9 cellular contexts compared by ENCODE assay signal in genomic region chr22:29301716-29302401, GRCh38. TPM values are rescaled to one million over a fixed set of nuclear protein-coding genes. Genes with fewer than 3 reads are reported as not detected.
DNase-seq lines count a peak whose midpoint lies in the region; ATAC-seq, FAIRE-seq and TF ChIP-seq lines count a peak whose summit lies in the region.
"Had no signal": no experiment of that assay in that cellular context is flagged by ENCODE, and none has a peak within 500 bp of the region (broad histone marks: within the 10 kb centered on the region; RNA-seq: fewer than 3 reads in every experiment).

No MANE protein-coding gene starts in this region.

- no TSS peak for BruUV-seq in HepG2 (replicated peaks; lab: Mats Ljungman, UMichigan)

- POLR2A ChIA-PET in HepG2 (lab: Yijun Ruan, JAX), result interaction anchor here (1.0 kb wide), 1 partner anchor 41 kb away, joined by 4 read pairs; no protein-coding TSS in a partner anchor

- no peak overlapping the region for H3K4me3 ChIP-seq in HepG2 (replicated peaks in 1 of 3; ENCODE audit: insufficient read depth in 1 of 3, low read depth in 2 of 3, low read length in 3 of 3)
- no peak overlapping the region for H3K4me3 ChIP-seq in right lobe of liver
- H3K4me3 ChIP-seq in body of pancreas, result no peak overlapping the region
- H3K4me3 ChIP-seq in tibial artery, result no peak overlapping the region
- H3K4me3 ChIP-seq: smooth muscle cell had no signal

- TF ChIP-seq CTCF in HepG2 (CRISPR knock-in tag; IDR thresholded peaks at IDR 0.05) (no peak), right lobe of liver (IDR thresholded peaks at IDR 0.05) (no peak), body of pancreas (IDR thresholded peaks at IDR 0.05) (no peak), tibial artery (IDR thresholded peaks at IDR 0.05) (no peak)

- ATAC-seq in HepG2 (peak; percentile 6), right lobe of liver (no peak), body of pancreas (no peak), HG03439 (IDR thresholded peaks at IDR 0.05; ENCODE audit: unreplicated experiment) (no peak)

- CTCF ChIA-PET in HepG2 (lab: Yijun Ruan, JAX; ENCODE audit: low intra/inter-chr PET ratio, low total read pairs), result no interaction called here

- H4K20me1 ChIP-seq in HepG2 (ENCODE audit: insufficient read depth, low read length), result 0 out of 2 replicates have a peak, but pooled peaks cover 9% of the 10 kb centered on the region

- intact Hi-C loops in HepG2 (cut with micrococcal nuclease; ENCODE audit: unreplicated experiment), result no loop called here
- intact Hi-C loops in right lobe of liver (cut with DNase I), result loop anchor here (5.0 to 10.0 kb wide), 2 partner anchors 53 to 55 kb away; no protein-coding TSS in a partner anchor
- intact Hi-C loops in body of pancreas (cut with DNase I), result no loop called here
- intact Hi-C loops in tibial artery (cut with DNase I; ENCODE audit: low total_unique reads), result no loop called here

- H3K79me2 ChIP-seq in HepG2 (ENCODE audit: insufficient read depth, low read length), result no peaks in the 10 kb centered on the region

- H2AFZ ChIP-seq in HepG2 (ENCODE audit: low read length), result no peak overlapping the region

- no peak for TF ChIP-seq POLR2A in HepG2 (IDR thresholded peaks at IDR 0.05; ENCODE audit: insufficient read depth in 1 of 2, low read depth in 2 of 2, low read length in 2 of 2)
- TF ChIP-seq POLR2A in right lobe of liver (IDR thresholded peaks at IDR 0.05), result no peak
- no peak for TF ChIP-seq POLR2A in body of pancreas (IDR thresholded peaks at IDR 0.05)

- no peaks in the 10 kb centered on the region for H3K27me3 ChIP-seq in HepG2 (ENCODE audit: control insufficient read depth in 1 of 2, insufficient read depth in 2 of 2, low read length in 2 of 2)
- no peaks in the 10 kb centered on the region for H3K27me3 ChIP-seq in right lobe of liver
- no peaks in the 10 kb centered on the region for H3K27me3 ChIP-seq in body of pancreas
- no peaks in the 10 kb centered on the region for H3K27me3 ChIP-seq in tibial artery

- TF ChIP-seq EP300 in HepG2 (IDR thresholded peaks at IDR 0.05; ENCODE audit: low read depth in 2 of 2, low read length in 2 of 2) (no peak), HepG2 (CRISPR knock-in tag; IDR thresholded peaks at IDR 0.05; ENCODE audit: borderline replicate concordance) (no peak)

- H3K36me3 ChIP-seq in HepG2 (replicated peaks in 1 of 2; ENCODE audit: control insufficient read depth in 1 of 2, insufficient read depth in 2 of 2, low read length in 2 of 2), result peaks cover 22 to 28% of the 10 kb centered on the region in 2 experiments
- H3K36me3 ChIP-seq in right lobe of liver, result peaks cover 12 to 43% (median 27%) of the 10 kb centered on the region in 4 donors
- peaks cover 24 to 26% of the 10 kb centered on the region in 2 donors for H3K36me3 ChIP-seq in body of pancreas (replicated peaks in 1 of 2; ENCODE audit: insufficient read depth in 1 of 2, low read depth in 2 of 2)
- H3K36me3 ChIP-seq in tibial artery, result peaks cover 38 to 46% (median 42%) of the 10 kb centered on the region in 3 donors

- H3K4me2 ChIP-seq in HepG2 (ENCODE audit: low read depth, low read length), result no peak overlapping the region
- H3K4me2 ChIP-seq: smooth muscle cell had no signal

- H3K9me3 ChIP-seq in HepG2 (ENCODE audit: low read length), result no peaks in the 10 kb centered on the region
- no peaks in the 10 kb centered on the region for H3K9me3 ChIP-seq in right lobe of liver
- no peaks in the 10 kb centered on the region for H3K9me3 ChIP-seq in body of pancreas
- H3K9me3 ChIP-seq in tibial artery, result no peaks in the 10 kb centered on the region

- in situ Hi-C loops in HepG2 (cut with HindIII; ENCODE audit: extremely low pct_ligation_motif_present, low pct_unique_long_range_greater_than_20kb), result no loop called here

- H3K9ac ChIP-seq in HepG2 (ENCODE audit: insufficient read depth, low read depth, low read length), result no peak overlapping the region

- no peak for TF ChIP-seq RAD21 in HepG2 (CRISPR knock-in tag; IDR thresholded peaks at IDR 0.05)

- 94% methylated on average over 16 of the region's 17 CpGs for WGBS in HepG2 (ENCODE audit: low lambda C conversion rate)
- 60% methylated on average over 1 of the region's 17 CpGs for WGBS in right lobe of liver (ENCODE audit: insufficient coverage, low coverage, low lambda C conversion rate, missing lambda C conversion rate)
- WGBS in body of pancreas, 2 donors, result 64 to 82% methylated on average over 13 to 17 of the region's 17 CpGs

- DNase-seq in HepG2 (ENCODE audit: low spot score) (no peak), right lobe of liver (no peak), body of pancreas (no peak), tibial artery (no peak), hypothalamus (lab: John Stamatoyannopoulos, UW) (no peak)
- DNase-seq: CD4-positive, alpha-beta memory T cell; naive B cell had no signal

- H3K4me1 ChIP-seq in HepG2 (ENCODE audit: insufficient read depth, low read length) (peaks cover 28% of the 10 kb centered on the region), right lobe of liver (peaks cover 0 to 20% (median 7%) of the 10 kb centered on the region in 4 donors), body of pancreas (peaks cover 25% of the 10 kb centered on the region), tibial artery (peaks cover 0 to 21% (median 15%) of the 10 kb centered on the region in 4 donors)

- H3K27ac ChIP-seq in HepG2 (ENCODE audit: extremely low read length, insufficient read depth, low read length) (no peak overlapping the region), right lobe of liver (peak overlapping the region in 1 of 3 donors; percentile 77), body of pancreas (peak overlapping the region in 3 of 4 donors; percentile 25 to 63 (median 57)), tibial artery (peak overlapping the region; percentile 0 to 42)

- no peak for FAIRE-seq in HepG2 (lab: Jason Lieb, UNC)

RNA-seq across cellular contexts. Expression of gene GAS2L1, which starts 4.6 kb away (rescaled TPM):
- total RNA-seq in HepG2 (2016; rRNA removed; fragmentation: Illumina TruSeq; extraction: Trizol) (2.6 and 3.3 TPM in 2 replicates), right lobe of liver (10 to 100 TPM in 4 of 6 experiments, 1 to 10 TPM in 2; 8.9 to 15.8 (median 11.5) TPM), body of pancreas (10 to 100 TPM; 15.8 to 19.2 TPM)
- total RNA-seq in HepG2 (2016; cell fraction: cytosol; rRNA removed; fragmentation: Illumina TruSeq; extraction: Trizol; ENCODE audit: low read depth), result 3.1 TPM in 2 replicates
- total RNA-seq in HepG2 (2016; cell fraction: insoluble cytoplasmic fraction; rRNA removed; fragmentation: Illumina TruSeq; extraction: Trizol), result 1.9 and 3.4 TPM in 2 replicates
- 6.6 and 6.7 TPM in 2 replicates for total RNA-seq in HepG2 (2016; cell fraction: membrane; rRNA removed; fragmentation: Illumina TruSeq; extraction: Trizol)
- 2.1 and 2.7 TPM in 2 replicates for total RNA-seq in HepG2 (2016; cell fraction: nucleus; rRNA removed; fragmentation: Illumina TruSeq; extraction: Trizol)
- 1.8 and 2.2 TPM in 2 replicates for polyA plus RNA-seq in HepG2 (2011; rRNA removed)
- polyA plus RNA-seq in HepG2 (2011; cell fraction: cytosol; rRNA removed), result 1.8 and 3.2 TPM in 2 replicates
- polyA plus RNA-seq in HepG2 (2011; cell fraction: nucleus; rRNA removed), result 6.0 and 8.0 TPM in 2 replicates
- 0.98 and 1.3 TPM in 2 replicates for polyA plus RNA-seq in HepG2 (2012)
- polyA plus RNA-seq in HepG2 (2016; cell fraction: cytosol; fragmentation: Illumina TruSeq; extraction: Trizol; ENCODE audit: low read depth), result 4.1 and 4.7 TPM in 2 replicates
- 3.4 and 4.4 TPM in 2 replicates for polyA plus RNA-seq in HepG2 (2016; cell fraction: insoluble cytoplasmic fraction; fragmentation: Illumina TruSeq; extraction: Trizol; ENCODE audit: low read depth)
- 7.9 and 8.8 TPM in 2 replicates for polyA plus RNA-seq in HepG2 (2016; cell fraction: membrane; fragmentation: Illumina TruSeq; extraction: Trizol; ENCODE audit: low read depth)
- 5.9 and 7.0 TPM in 2 replicates for polyA plus RNA-seq in HepG2 (2016; cell fraction: nucleus; fragmentation: Illumina TruSeq; extraction: Trizol; ENCODE audit: insufficient read depth, low read depth)
- polyA minus RNA-seq in HepG2 (2011; rRNA and poly(A)+ RNA removed; ENCODE audit: low replicate concordance), result 2.7 and 10.4 TPM in 2 replicates
- polyA minus RNA-seq in HepG2 (2011; cell fraction: cytosol; rRNA and poly(A)+ RNA removed), result 1.5 and 1.6 TPM in 2 replicates
- 1.9 and 3.5 TPM in 2 replicates for polyA minus RNA-seq in HepG2 (2011; cell fraction: nucleus; rRNA and poly(A)+ RNA removed)

RNA-seq across cellular contexts. Expression of gene RASL10A, which starts 13.6 kb away (rescaled TPM):
- total RNA-seq in HepG2 (2016; rRNA removed; fragmentation: Illumina TruSeq; extraction: Trizol) (0.22 TPM in 1 of 2 replicates, not detected in the other), right lobe of liver (1 to 10 TPM in 3 of 6 experiments, under 1 TPM in 3; 0.32 to 1.2 (median 0.87) TPM), body of pancreas (under 1 TPM in 1 of 2 donors, not detected in 1; 0.78 TPM)
- not detected in 2 replicates for total RNA-seq in HepG2 (2016; cell fraction: cytosol; rRNA removed; fragmentation: Illumina TruSeq; extraction: Trizol; ENCODE audit: low read depth)
- total RNA-seq in HepG2 (2016; cell fraction: insoluble cytoplasmic fraction; rRNA removed; fragmentation: Illumina TruSeq; extraction: Trizol), result not detected in 2 replicates
- not detected in 2 replicates for total RNA-seq in HepG2 (2016; cell fraction: membrane; rRNA removed; fragmentation: Illumina TruSeq; extraction: Trizol)
- not detected in 2 replicates for total RNA-seq in HepG2 (2016; cell fraction: nucleus; rRNA removed; fragmentation: Illumina TruSeq; extraction: Trizol)
- 0.05 and 0.08 TPM in 2 replicates for polyA plus RNA-seq in HepG2 (2011; rRNA removed)
- polyA plus RNA-seq in HepG2 (2011; cell fraction: cytosol; rRNA removed), result 0.08 and 0.17 TPM in 2 replicates
- 0.40 and 1.6 TPM in 2 replicates for polyA plus RNA-seq in HepG2 (2011; cell fraction: nucleus; rRNA removed)
- polyA plus RNA-seq in HepG2 (2012), result not detected in 2 replicates
- not detected in 2 replicates for polyA plus RNA-seq in HepG2 (2016; cell fraction: cytosol; fragmentation: Illumina TruSeq; extraction: Trizol; ENCODE audit: low read depth)
- polyA plus RNA-seq in HepG2 (2016; cell fraction: insoluble cytoplasmic fraction; fragmentation: Illumina TruSeq; extraction: Trizol; ENCODE audit: low read depth), result not detected in 2 replicates
- not detected in 2 replicates for polyA plus RNA-seq in HepG2 (2016; cell fraction: membrane; fragmentation: Illumina TruSeq; extraction: Trizol; ENCODE audit: low read depth)
- polyA plus RNA-seq in HepG2 (2016; cell fraction: nucleus; fragmentation: Illumina TruSeq; extraction: Trizol; ENCODE audit: insufficient read depth, low read depth), result 1.5 TPM in 1 of 2 replicates, not detected in the other
- polyA minus RNA-seq in HepG2 (2011; rRNA and poly(A)+ RNA removed; ENCODE audit: low replicate concordance), result 0.09 TPM in 1 of 2 replicates, not detected in the other
- not detected in 2 replicates for polyA minus RNA-seq in HepG2 (2011; cell fraction: cytosol; rRNA and poly(A)+ RNA removed)
- polyA minus RNA-seq in HepG2 (2011; cell fraction: nucleus; rRNA and poly(A)+ RNA removed), result not detected in 2 replicates
- total RNA-seq: smooth muscle cell had no signal
- polyA plus RNA-seq: CD4-positive, alpha-beta memory T cell; smooth muscle cell had no signal

RNA-seq across cellular contexts. Expression of gene EWSR1, which starts 33.8 kb away (rescaled TPM):
- total RNA-seq in HepG2 (2016; rRNA removed; fragmentation: Illumina TruSeq; extraction: Trizol) (167 and 211 TPM in 2 replicates), right lobe of liver (100 to 1,000 TPM in 3 of 6 experiments, 10 to 100 TPM in 3; 75.0 to 112 (median 98.2) TPM), body of pancreas (100 to 1,000 TPM; 142 to 175 TPM)
- 28.9 and 32.2 TPM in 2 replicates for total RNA-seq in HepG2 (2016; cell fraction: cytosol; rRNA removed; fragmentation: Illumina TruSeq; extraction: Trizol; ENCODE audit: low read depth)
- total RNA-seq in HepG2 (2016; cell fraction: insoluble cytoplasmic fraction; rRNA removed; fragmentation: Illumina TruSeq; extraction: Trizol), result 146 and 211 TPM in 2 replicates
- total RNA-seq in HepG2 (2016; cell fraction: membrane; rRNA removed; fragmentation: Illumina TruSeq; extraction: Trizol), result 47.2 and 49.1 TPM in 2 replicates
- total RNA-seq in HepG2 (2016; cell fraction: nucleus; rRNA removed; fragmentation: Illumina TruSeq; extraction: Trizol), result 216 and 251 TPM in 2 replicates
- polyA plus RNA-seq in HepG2 (2011; rRNA removed), result 326 and 401 TPM in 2 replicates
- 202 and 208 TPM in 2 replicates for polyA plus RNA-seq in HepG2 (2011; cell fraction: cytosol; rRNA removed)
- 687 and 755 TPM in 2 replicates for polyA plus RNA-seq in HepG2 (2011; cell fraction: nucleus; rRNA removed)
- polyA plus RNA-seq in HepG2 (2012), result 138 and 189 TPM in 2 replicates
- 22.8 and 25.5 TPM in 2 replicates for polyA plus RNA-seq in HepG2 (2016; cell fraction: cytosol; fragmentation: Illumina TruSeq; extraction: Trizol; ENCODE audit: low read depth)
- 183 and 203 TPM in 2 replicates for polyA plus RNA-seq in HepG2 (2016; cell fraction: insoluble cytoplasmic fraction; fragmentation: Illumina TruSeq; extraction: Trizol; ENCODE audit: low read depth)
- 29.2 and 38.3 TPM in 2 replicates for polyA plus RNA-seq in HepG2 (2016; cell fraction: membrane; fragmentation: Illumina TruSeq; extraction: Trizol; ENCODE audit: low read depth)
- polyA plus RNA-seq in HepG2 (2016; cell fraction: nucleus; fragmentation: Illumina TruSeq; extraction: Trizol; ENCODE audit: insufficient read depth, low read depth), result 477 and 502 TPM in 2 replicates
- 381 and 574 TPM in 2 replicates for polyA minus RNA-seq in HepG2 (2011; rRNA and poly(A)+ RNA removed; ENCODE audit: low replicate concordance)
- 103 and 111 TPM in 2 replicates for polyA minus RNA-seq in HepG2 (2011; cell fraction: cytosol; rRNA and poly(A)+ RNA removed)
- 302 and 303 TPM in 2 replicates for polyA minus RNA-seq in HepG2 (2011; cell fraction: nucleus; rRNA and poly(A)+ RNA removed)

RNA-seq across cellular contexts. Expression of gene RHBDD3, which starts 34.1 kb away (rescaled TPM):
- 12.6 and 26.7 TPM in 2 replicates for total RNA-seq in HepG2 (2016; rRNA removed; fragmentation: Illumina TruSeq; extraction: Trizol)
- 8.3 and 9.2 TPM in 2 replicates for total RNA-seq in HepG2 (2016; cell fraction: cytosol; rRNA removed; fragmentation: Illumina TruSeq; extraction: Trizol; ENCODE audit: low read depth)
- total RNA-seq in HepG2 (2016; cell fraction: insoluble cytoplasmic fraction; rRNA removed; fragmentation: Illumina TruSeq; extraction: Trizol), result 12.3 and 26.7 TPM in 2 replicates
- 16.9 and 21.6 TPM in 2 replicates for total RNA-seq in HepG2 (2016; cell fraction: membrane; rRNA removed; fragmentation: Illumina TruSeq; extraction: Trizol)
- 24.7 and 26.9 TPM in 2 replicates for total RNA-seq in HepG2 (2016; cell fraction: nucleus; rRNA removed; fragmentation: Illumina TruSeq; extraction: Trizol)
- polyA plus RNA-seq in HepG2 (2011; rRNA removed), result 12.1 and 21.0 TPM in 2 replicates
- 10.6 and 17.9 TPM in 2 replicates for polyA plus RNA-seq in HepG2 (2011; cell fraction: cytosol; rRNA removed)
- 38.6 and 38.8 TPM in 2 replicates for polyA plus RNA-seq in HepG2 (2011; cell fraction: nucleus; rRNA removed)
- 8.5 and 12.8 TPM in 2 replicates for polyA plus RNA-seq in HepG2 (2012)
- polyA plus RNA-seq in HepG2 (2016; cell fraction: cytosol; fragmentation: Illumina TruSeq; extraction: Trizol; ENCODE audit: low read depth), result 6.5 and 10.4 TPM in 2 replicates
- 10.8 and 11.3 TPM in 2 replicates for polyA plus RNA-seq in HepG2 (2016; cell fraction: insoluble cytoplasmic fraction; fragmentation: Illumina TruSeq; extraction: Trizol; ENCODE audit: low read depth)
- polyA plus RNA-seq in HepG2 (2016; cell fraction: membrane; fragmentation: Illumina TruSeq; extraction: Trizol; ENCODE audit: low read depth), result 11.9 and 12.6 TPM in 2 replicates
- 59.8 and 60.3 TPM in 2 replicates for polyA plus RNA-seq in HepG2 (2016; cell fraction: nucleus; fragmentation: Illumina TruSeq; extraction: Trizol; ENCODE audit: insufficient read depth, low read depth)
- 9.9 and 18.2 TPM in 2 replicates for polyA minus RNA-seq in HepG2 (2011; rRNA and poly(A)+ RNA removed; ENCODE audit: low replicate concordance)
- polyA minus RNA-seq in HepG2 (2011; cell fraction: cytosol; rRNA and poly(A)+ RNA removed), result 5.7 and 7.1 TPM in 2 replicates
- 7.7 and 9.3 TPM in 2 replicates for polyA minus RNA-seq in HepG2 (2011; cell fraction: nucleus; rRNA and poly(A)+ RNA removed)
- 10 to 100 TPM in 5 of 6 experiments, 1 to 10 TPM in 1; 9.7 to 35.3 (median 14.7) TPM for total RNA-seq in right lobe of liver
- total RNA-seq in body of pancreas, result 10 to 100 TPM; 32.4 to 42.2 TPM

Comparison
In these comparisons a context has a peak if more than half of its experiments do, and no peak if none do; other contexts are left out.
1. intact Hi-C loops: an anchor here in right lobe of liver (5.0 to 10.0 kb wide); none called in HepG2, body of pancreas and tibial artery.